Comparison of ENCODE assay signal across 6 cellular contexts in genomic region chr6:145273136-145273535, GRCh38.
"Had no signal": no experiment of that assay in that cellular context is flagged by ENCODE, and none has a peak within 500 bp of the region (broad histone marks: within the 10 kb centered on the region; RNA-seq: fewer than 3 reads in every experiment).

No MANE protein-coding gene starts in this region.

- FAIRE-seq: HepG2, HTR-8/SVneo had no signal

- DNase-seq: IMR-90, KBM-7, KG1 had no signal

- H3K27ac ChIP-seq: HL-60 had no signal

- ATAC-seq: HepG2 had no signal
